Comparison of ENCODE assay signal across 16 cellular contexts in the genomic region with DNA sequence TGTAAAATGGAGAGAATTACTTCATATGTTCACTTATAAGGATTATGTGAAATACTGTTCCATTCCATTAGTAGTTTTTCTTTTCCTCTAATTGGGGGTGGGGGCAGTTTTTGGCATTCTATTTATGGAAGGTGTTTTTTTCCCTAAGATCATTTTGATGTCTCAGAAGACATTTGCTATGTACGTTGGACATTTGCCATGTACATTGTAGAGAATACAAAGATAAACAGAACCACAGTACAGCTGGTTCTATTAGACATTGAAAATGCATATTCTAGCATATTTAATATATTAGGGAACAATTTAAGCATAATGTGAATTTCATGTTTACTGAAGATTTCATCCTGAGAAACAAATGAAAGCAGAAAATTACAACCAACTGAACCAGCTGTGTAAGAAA.
DNase-seq lines count a peak whose midpoint lies in the region; ATAC-seq and TF ChIP-seq lines count a peak whose summit lies in the region.
"Had no signal": no experiment of that assay in that cellular context is flagged by ENCODE, and none has a peak within 500 bp of the region (broad histone marks: within the 10 kb centered on the region; RNA-seq: fewer than 3 reads in every experiment).

No MANE protein-coding gene starts in this region.

- DNase-seq in IMR-90 (peak; percentile 10), adipocyte (ENCODE audit: low read depth) (peak; percentile 10), dermis blood vessel endothelial cell (peak; percentile 6), iris pigment epithelial cell (ENCODE audit: low read depth) (peak; percentile 39), GM23248 (no peak)
- DNase-seq in activated CD8-positive, alpha-beta memory T cell treated with anti-CD3 and anti-CD28 coated beads, Interleukin-2, amount 50 U/mL, for 48 hours, result no peak
- DNase-seq: AML-193; Caco-2; CD4-positive, alpha-beta T cell; HCEC 1CT had no signal

- TF ChIP-seq POLR2A in IMR-90 (IDR thresholded peaks at IDR 0.05; ENCODE audit: low read depth, low read length), result no peak

- dilution Hi-C loops in IMR-90 (cut with HindIII; ENCODE audit: low sequenced_read_pairs, unreplicated experiment), result no loop called here

- H3K36me3 Mint-ChIP-seq in stimulated activated memory B cell treated with anti-CD40 and anti-IgM and Interleukin-4, amounts not matched to agents 10 μg/mL and 1 μg/mL and 100 μg/mL, for 72 hours, result peaks cover 13% of the 10 kb centered on the region

- no peaks in the 10 kb centered on the region for H3K79me2 ChIP-seq in GM23248 (ENCODE audit: insufficient read depth)

- no peak overlapping the region for H2BK20ac ChIP-seq in IMR-90 (ENCODE audit: low read depth, low read length)

- no peak overlapping the region for H3K4ac ChIP-seq in IMR-90 (ENCODE audit: low read depth, low read length)

- H2AFZ ChIP-seq in IMR-90 (replicated peaks; ENCODE audit: low read length, poor library complexity) (no peak overlapping the region), GM23248 (no peak overlapping the region)
- H2AFZ ChIP-seq: GM23338 had no signal

- WGBS in IMR-90 (ENCODE audit: extremely low coverage in 2 of 2, insufficient read length in 1 of 2), 2 experiments, result no CpG with 5 or more reads among the region's 1 CpG
- WGBS in GM23248 (ENCODE audit: low coverage in 1 of 2, low lambda C conversion rate in 2 of 2, missing lambda C conversion rate in 2 of 2), 2 experiments, result 65 to 68% methylated on average over 1 of the region's 1 CpG

- H2AK5ac ChIP-seq in IMR-90 (ENCODE audit: low read depth, low read length), result no peak overlapping the region

- no peaks in the 10 kb centered on the region for H3K27me3 Mint-ChIP-seq in stimulated activated memory B cell treated with anti-CD40 and anti-IgM and Interleukin-4, amounts not matched to agents 10 μg/mL and 1 μg/mL and 100 μg/mL, for 72 hours
- H3K27me3 Mint-ChIP-seq: CD4-positive, alpha-beta T cell had no signal

- no peak overlapping the region for H3K56ac ChIP-seq in IMR-90 (ENCODE audit: extremely low read depth, insufficient read depth, low read length)

- H3K27ac ChIP-seq in IMR-90 (ENCODE audit: insufficient read depth, low read length) (no peak overlapping the region), GM23248 (no peak overlapping the region)
- H3K27ac ChIP-seq: 22Rv1, A549, C4-2B had no signal

- H4K91ac ChIP-seq in IMR-90 (ENCODE audit: insufficient read depth, low read depth, low read length), result no peak overlapping the region

- H3K27me3 ChIP-seq in IMR-90 (ENCODE audit: control insufficient read depth, insufficient read depth, low read length), result no peaks in the 10 kb centered on the region
- H3K27me3 ChIP-seq in adipocyte (replicated peaks; ENCODE audit: control insufficient read depth, insufficient read depth, low read length), result no peaks in the 10 kb centered on the region
- H3K27me3 ChIP-seq in GM23248 (replicated peaks; ENCODE audit: insufficient read depth), result no peaks in the 10 kb centered on the region

- no peaks in the 10 kb centered on the region for H3K9me1 ChIP-seq in IMR-90 (ENCODE audit: insufficient read depth, low read length)

- H3K9me3 Mint-ChIP-seq in stimulated activated memory B cell treated with anti-CD40 and anti-IgM and Interleukin-4, amounts not matched to agents 10 μg/mL and 1 μg/mL and 100 μg/mL, for 72 hours, result no peaks in the 10 kb centered on the region
- H3K9me3 Mint-ChIP-seq: CD4-positive, alpha-beta T cell; GM23338 had no signal

- in situ Hi-C loops in IMR-90 (cut with MboI; ENCODE audit: low sequenced_read_pairs) (no loop called here), GM23248 (cut with MboI) (no loop called here)

- no peak overlapping the region for H2BK120ac ChIP-seq in IMR-90 (ENCODE audit: low read depth, low read length)

- H4K5ac ChIP-seq in IMR-90 (ENCODE audit: low read depth, low read length), result no peak overlapping the region

- TF ChIP-seq RAD21 in IMR-90 (IDR thresholded peaks at IDR 0.05; ENCODE audit: low read length), result no peak

- H3K4me3 Mint-ChIP-seq in stimulated activated memory B cell treated with anti-CD40 and anti-IgM and Interleukin-4, amounts not matched to agents 10 μg/mL and 1 μg/mL and 100 μg/mL, for 72 hours, result no peak overlapping the region
- H3K4me3 Mint-ChIP-seq: CD4-positive, alpha-beta T cell; GM23338 had no signal

- no TSS peak for BruUV-seq in IMR-90 (replicated peaks; lab: Mats Ljungman, UMichigan)

- no peak overlapping the region for H2BK5ac ChIP-seq in IMR-90 (ENCODE audit: low read depth, low read length, poor library complexity, severe bottlenecking)

- TF ChIP-seq CTCF in IMR-90 (conservative IDR thresholded peaks at IDR 0.05; ENCODE audit: low read depth, low read length), result no peak

- H3K36me3 ChIP-seq in IMR-90 (ENCODE audit: control insufficient read depth, insufficient read depth, low read length), result peaks cover 2% of the 10 kb centered on the region
- peaks cover 17% of the 10 kb centered on the region for H3K36me3 ChIP-seq in adipocyte (ENCODE audit: control insufficient read depth, insufficient read depth, low read length, severe bottlenecking)
- H3K36me3 ChIP-seq in GM23248 (ENCODE audit: low read depth), result peaks cover 31% of the 10 kb centered on the region; the same call in 1 of the 2 replicates

- no peak overlapping the region for H3K18ac ChIP-seq in IMR-90 (ENCODE audit: low read depth, low read length)

- H3K4me3 ChIP-seq in IMR-90 (ENCODE audit: insufficient read depth, low read depth, low read length) (no peak overlapping the region), adipocyte (ENCODE audit: low read length) (no peak overlapping the region), GM23248 (no peak overlapping the region)
- H3K4me3 ChIP-seq: A549, GM23338 had no signal

- H3K27ac Mint-ChIP-seq in stimulated activated memory B cell treated with anti-CD40 and anti-IgM and Interleukin-4, amounts not matched to agents 10 μg/mL and 1 μg/mL and 100 μg/mL, for 72 hours, result no peak overlapping the region
- H3K27ac Mint-ChIP-seq: CD4-positive, alpha-beta T cell; GM23338 had no signal

- intact Hi-C loops in IMR-90 (cut with micrococcal nuclease), result no loop called here

- H3K4me1 ChIP-seq in IMR-90 (ENCODE audit: control insufficient read depth, insufficient read depth, low read length) (no peaks in the 10 kb centered on the region), adipocyte (ENCODE audit: control insufficient read depth, insufficient read depth, low read length) (peaks cover 3% of the 10 kb centered on the region), GM23248 (ENCODE audit: insufficient read depth) (no peaks in the 10 kb centered on the region)
- H3K4me1 ChIP-seq: A549, Caco-2 had no signal

- H4K20me1 ChIP-seq in IMR-90 (ENCODE audit: insufficient read depth, low read length), result no peaks in the 10 kb centered on the region
- no peaks in the 10 kb centered on the region for H4K20me1 ChIP-seq in GM23248 (ENCODE audit: insufficient read depth)

- H2BK15ac ChIP-seq in IMR-90 (ENCODE audit: low read depth, low read length), result no peak overlapping the region

- H3K9me2 ChIP-seq in GM23248 (ENCODE audit: insufficient read depth), result no peaks in the 10 kb centered on the region

- H3K4me2 ChIP-seq in IMR-90 (ENCODE audit: low read depth, low read length) (no peak overlapping the region), GM23248 (ENCODE audit: unreplicated experiment) (no peak overlapping the region)
- H3K4me2 ChIP-seq: A549, GM23338 had no signal

- no peak for ATAC-seq in IMR-90 (ENCODE audit: low read depth)
- ATAC-seq in stimulated activated memory B cell treated with anti-CD40 and anti-IgM and Interleukin-4, amounts not matched to agents 10 μg/mL and 1 μg/mL and 100 μg/mL, for 72 hours, result no peak
- ATAC-seq: A549, GM23338, HepG2 had no signal

- H3K14ac ChIP-seq in IMR-90 (replicated peaks; ENCODE audit: low read depth, low read length), result no peak overlapping the region

- no peak overlapping the region for H4K8ac ChIP-seq in IMR-90 (ENCODE audit: low read depth in 2 of 2, low read length in 2 of 2)

- H3K9me3 ChIP-seq in IMR-90 (ENCODE audit: control insufficient read depth, insufficient read depth, low read length), result no peaks in the 10 kb centered on the region
- H3K9me3 ChIP-seq in adipocyte (ENCODE audit: control insufficient read depth, low read length), result no peaks in the 10 kb centered on the region
- no peaks in the 10 kb centered on the region for H3K9me3 ChIP-seq in GM23248 (ENCODE audit: low read depth)
- H3K9me3 ChIP-seq: A549, Caco-2 had no signal

- H3K4me1 Mint-ChIP-seq in stimulated activated memory B cell treated with anti-CD40 and anti-IgM and Interleukin-4, amounts not matched to agents 10 μg/mL and 1 μg/mL and 100 μg/mL, for 72 hours, result no peaks in the 10 kb centered on the region

- no peak overlapping the region for H3K9ac ChIP-seq in IMR-90 (ENCODE audit: low read depth, low read length)
- no peak overlapping the region for H3K9ac ChIP-seq in adipocyte (ENCODE audit: low read length)
- H3K9ac ChIP-seq in GM23248, result no peak overlapping the region

- CTCF ChIA-PET in IMR-90 (lab: Yijun Ruan, JAX), result interaction anchor here (1.1 kb wide), 1 partner anchor 9 kb away, joined by 3 read pairs; no protein-coding TSS in a partner anchor

- POLR2A ChIA-PET in IMR-90 (lab: Charles Lee; ENCODE audit: unreplicated experiment), result no interaction called here

- no peaks in the 10 kb centered on the region for H3F3A ChIP-seq in GM23248 (ENCODE audit: insufficient read depth)

- H3K23ac ChIP-seq in IMR-90 (ENCODE audit: low read depth, low read length), result no peak overlapping the region

- H2AK9ac ChIP-seq in IMR-90 (replicated peaks; ENCODE audit: low read depth, low read length, poor library complexity), result no peak overlapping the region

- peaks cover 3% of the 10 kb centered on the region in 2 experiments; a peak in 2 of 4 replicates for H3K79me1 ChIP-seq in IMR-90 (ENCODE audit: low read depth in 1 of 2, low read length in 2 of 2)

TF ChIP-seq in IMR-90, 13 proteins besides CTCF, POLR2A, EP300 and RAD21:
- TF ChIP-seq MXI1 (IDR thresholded peaks at IDR 0.05; ENCODE audit: borderline replicate concordance, low read depth, low read length) (no peak), MAFK (IDR thresholded peaks at IDR 0.05; ENCODE audit: low read depth, low read length) (no peak)
TF ChIP-seq in IMR-90: peak in this region for 0.

Comparison
In these comparisons a context has a peak if more than half of its experiments do, and no peak if none do; other contexts are left out.
1. DNase-seq: peak in IMR-90 (single experiment), adipocyte (single experiment), dermis blood vessel endothelial cell (single experiment) and iris pigment epithelial cell (single experiment); none in GM23248 (single experiment) and activated CD8-positive, alpha-beta memory T cell treated with anti-CD3 and anti-CD28 coated beads, Interleukin-2, amount 50 U/mL, for 48 hours (single experiment).